9 cellular contexts compared by ENCODE assay signal in the genomic region with DNA sequence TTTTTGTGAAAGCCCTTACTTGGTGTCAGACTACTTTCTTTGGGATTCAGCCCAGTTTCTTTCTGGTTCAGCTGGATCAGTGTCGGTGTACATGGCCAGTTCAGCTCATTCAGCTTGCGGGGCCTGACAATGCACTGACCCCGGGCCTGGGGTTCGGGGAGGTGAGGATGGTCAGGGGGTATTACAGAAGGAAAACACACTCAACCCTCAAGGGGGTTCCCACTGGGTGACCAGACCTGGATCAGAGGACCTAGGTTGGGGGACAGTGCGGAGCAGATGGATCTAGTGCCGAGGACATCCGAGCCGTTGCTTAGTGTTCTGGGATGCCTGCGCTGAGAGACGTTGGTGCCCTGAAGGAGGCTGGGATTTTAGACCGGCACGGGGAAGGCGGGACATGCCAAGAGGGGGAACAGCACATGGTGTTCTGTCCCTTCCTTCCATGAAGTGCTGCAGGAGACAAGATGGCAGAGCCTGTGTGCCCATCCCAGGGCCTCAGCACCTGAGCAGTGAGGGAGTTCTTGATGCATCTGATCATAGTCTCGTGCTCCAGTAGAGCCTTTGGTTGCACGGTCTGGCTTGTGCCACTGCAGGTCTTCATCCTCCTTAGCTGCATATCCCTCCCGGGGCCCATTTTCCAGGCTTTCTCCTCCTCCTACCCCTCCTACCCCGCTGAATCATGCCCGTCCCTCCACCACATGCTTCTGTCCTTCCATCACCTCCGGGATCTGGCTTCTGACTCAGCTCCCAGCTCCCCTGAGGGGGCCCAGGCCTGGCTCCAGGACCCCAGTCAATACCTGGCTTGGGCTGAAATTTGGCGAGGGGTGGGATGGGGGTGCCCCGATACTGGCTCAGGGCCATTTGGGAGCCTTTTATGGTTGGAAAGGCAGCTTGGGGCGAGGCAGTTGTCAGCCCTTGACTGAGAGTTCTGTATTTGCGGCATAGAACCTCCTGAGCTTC. TPM values are rescaled to one million over a fixed set of nuclear protein-coding genes. Genes with fewer than 3 reads are reported as not detected.
DNase-seq lines count a peak whose midpoint lies in the region; ATAC-seq and TF ChIP-seq lines count a peak whose summit lies in the region.
"Had no signal": no experiment of that assay in that cellular context is flagged by ENCODE, and none has a peak within 500 bp of the region (broad histone marks: within the 10 kb centered on the region; RNA-seq: fewer than 3 reads in every experiment).

No MANE protein-coding gene starts in this region.

- H2AFZ ChIP-seq in hepatocyte, result no peak overlapping the region

- H3K9me3 ChIP-seq in HEK293 (ENCODE audit: control insufficient read depth, insufficient read depth, low read depth, low read length) (no peaks in the 10 kb centered on the region), hepatocyte (ENCODE audit: low read depth) (no peaks in the 10 kb centered on the region)

- H3K79me2 ChIP-seq in hepatocyte, result no peaks in the 10 kb centered on the region

- H3K9me2 ChIP-seq in hepatocyte (replicated peaks; ENCODE audit: insufficient read depth), result no peaks in the 10 kb centered on the region

- H3K4me3 ChIP-seq in HEK293 (ENCODE audit: low read depth, low read length) (no peak overlapping the region), astrocyte of the cerebellum (ENCODE audit: low read depth, low read length) (no peak overlapping the region), hepatocyte (no peak overlapping the region)

- WGBS in hepatocyte (ENCODE audit: low lambda C conversion rate, missing lambda C conversion rate), result 75% methylated on average over 23 of the region's 23 CpGs

- CTCF ChIA-PET in HEK293 (lab: Yijun Ruan, JAX), result interaction anchor here (0.9 to 2.5 kb wide), 7 partner anchors 12 to 190 kb away, joined by 3 to 11 read pairs (median 4); no protein-coding TSS in a partner anchor

- DNase-seq in astrocyte of the cerebellum (ENCODE audit: low read depth) (peak; percentile 92), hepatocyte (ENCODE audit: low spot score) (peak; percentile 80), substantia nigra (lab: John Stamatoyannopoulos, UW) (peak in 25 of 49 donors; percentile 22 to 85 (median 43)), iPS-NIHi11 (ENCODE audit: low spot score) (no peak), activated gamma-delta T cell (lab: John Stamatoyannopoulos, UW) (no peak)
- DNase-seq: T-helper 1 cell had no signal

- H3K4me1 ChIP-seq in HEK293 (ENCODE audit: control insufficient read depth, insufficient read depth, low read length), result no peaks in the 10 kb centered on the region; the same call in 1 of the 2 replicates
- peaks cover 16% of the 10 kb centered on the region for H3K4me1 ChIP-seq in hepatocyte (ENCODE audit: insufficient read depth)

- POLR2A ChIA-PET in HEK293 (lab: Yijun Ruan, JAX), result interaction anchor here (0.6 kb wide), 1 partner anchor 10 kb away, joined by 3 read pairs; no protein-coding TSS in a partner anchor

- no peaks in the 10 kb centered on the region for H4K20me1 ChIP-seq in hepatocyte (ENCODE audit: insufficient read depth, poor library complexity, severe bottlenecking)

- TF ChIP-seq CTCF in HEK293 (tag by site-specific recombination; IDR thresholded peaks at IDR 0.05), result no peak
- no peak for TF ChIP-seq CTCF in astrocyte of the cerebellum (IDR thresholded peaks at IDR 0.05; ENCODE audit: low read depth, low read length, missing control alignments)
- no peak for TF ChIP-seq CTCF in hepatocyte (IDR thresholded peaks at IDR 0.05; ENCODE audit: poor library complexity)

- peaks cover 0 to 33% of the 10 kb centered on the region in 2 experiments; a peak in 1 of 3 replicates for H3K36me3 ChIP-seq in HEK293 (ENCODE audit: control insufficient read depth in 2 of 2, insufficient read depth in 1 of 2, low read length in 2 of 2)
- H3K36me3 ChIP-seq in hepatocyte (replicated peaks; ENCODE audit: insufficient read depth, low read depth), result no peaks in the 10 kb centered on the region

- peak overlapping the region; percentile 44 for H3K4me2 ChIP-seq in hepatocyte

- in situ Hi-C loops in astrocyte of the cerebellum (cut with HindIII; ENCODE audit: low sequenced_read_pairs), result no loop called here

- ATAC-seq in GM19463 (IDR thresholded peaks at IDR 0.05; ENCODE audit: unreplicated experiment) (no peak), GM21367 (IDR thresholded peaks at IDR 0.05; ENCODE audit: unreplicated experiment) (no peak)

- H3K27me3 ChIP-seq in hepatocyte, result peaks cover 12% of the 10 kb centered on the region

- no peak overlapping the region for H3K27ac ChIP-seq in HEK293 (ENCODE audit: extremely low read depth, low read depth, low read length)
- peak overlapping the region; percentile 84 for H3K27ac ChIP-seq in hepatocyte
- no peak overlapping the region for H3K27ac ChIP-seq in substantia nigra (ENCODE audit: low read depth, low read length, poor library complexity, severe bottlenecking)

TF ChIP-seq in HEK293, 187 proteins besides CTCF, POLR2A, EP300 and RAD21 (continues in another document):
- TF ChIP-seq ZNF704 (tag by site-specific recombination; IDR thresholded peaks at IDR 0.05) (no peak), ZNF366 (tag by site-specific recombination; conservative IDR thresholded peaks at IDR 0.05) (no peak), ZFP69B (tag by site-specific recombination; IDR thresholded peaks at IDR 0.05) (no peak), ZNF211 (tag by site-specific recombination; IDR thresholded peaks at IDR 0.05; ENCODE audit: low read depth) (no peak), ZNF692 (tag by site-specific recombination; IDR thresholded peaks at IDR 0.05) (peak; percentile 53), ZNF776 (tag by site-specific recombination; IDR thresholded peaks at IDR 0.05; ENCODE audit: borderline replicate concordance) (no peak)
- TF ChIP-seq, protein P1, sequence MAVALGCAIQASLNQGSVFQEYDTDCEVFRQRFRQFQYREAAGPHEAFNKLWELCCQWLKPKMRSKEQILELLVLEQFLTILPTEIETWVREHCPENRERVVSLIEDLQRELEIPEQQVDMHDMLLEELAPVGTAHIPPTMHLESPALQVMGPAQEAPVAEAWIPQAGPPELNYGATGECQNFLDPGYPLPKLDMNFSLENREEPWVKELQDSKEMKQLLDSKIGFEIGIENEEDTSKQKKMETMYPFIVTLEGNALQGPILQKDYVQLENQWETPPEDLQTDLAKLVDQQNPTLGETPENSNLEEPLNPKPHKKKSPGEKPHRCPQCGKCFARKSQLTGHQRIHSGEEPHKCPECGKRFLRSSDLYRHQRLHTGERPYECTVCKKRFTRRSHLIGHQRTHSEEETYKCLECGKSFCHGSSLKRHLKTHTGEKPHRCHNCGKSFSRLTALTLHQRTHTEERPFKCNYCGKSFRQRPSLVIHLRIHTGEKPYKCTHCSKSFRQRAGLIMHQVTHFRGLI (tag by site-specific recombination; IDR thresholded peaks at IDR 0.05), result no peak
- TF ChIP-seq, protein P2, sequence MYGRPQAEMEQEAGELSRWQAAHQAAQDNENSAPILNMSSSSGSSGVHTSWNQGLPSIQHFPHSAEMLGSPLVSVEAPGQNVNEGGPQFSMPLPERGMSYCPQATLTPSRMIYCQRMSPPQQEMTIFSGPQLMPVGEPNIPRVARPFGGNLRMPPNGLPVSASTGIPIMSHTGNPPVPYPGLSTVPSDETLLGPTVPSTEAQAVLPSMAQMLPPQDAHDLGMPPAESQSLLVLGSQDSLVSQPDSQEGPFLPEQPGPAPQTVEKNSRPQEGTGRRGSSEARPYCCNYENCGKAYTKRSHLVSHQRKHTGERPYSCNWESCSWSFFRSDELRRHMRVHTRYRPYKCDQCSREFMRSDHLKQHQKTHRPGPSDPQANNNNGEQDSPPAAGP (tag by site-specific recombination; IDR thresholded peaks at IDR 0.05), result peak; percentile 37; the same call in 1 of the 2 replicates

RNA-seq across cellular contexts. Expression of gene SPEG, which starts 18.0 kb away (rescaled TPM):
- total RNA-seq in hepatocyte, result 21.1 and 21.6 TPM in 2 replicates
- polyA plus RNA-seq in hepatocyte, result 35.8 and 40.0 TPM in 2 replicates

RNA-seq across cellular contexts. Expression of gene DES, which starts 34.5 kb away (rescaled TPM):
- 103 and 114 TPM in 2 replicates for total RNA-seq in hepatocyte
- polyA plus RNA-seq in hepatocyte, result 58.5 and 60.9 TPM in 2 replicates

RNA-seq across cellular contexts. Expression of gene GMPPA, which starts 46.1 kb away (rescaled TPM):
- 51.3 and 76.5 TPM in 2 replicates for total RNA-seq in hepatocyte
- polyA plus RNA-seq in hepatocyte, result 67.8 and 75.6 TPM in 2 replicates

Comparison
In these comparisons a context has a peak if more than half of its experiments do, and no peak if none do; other contexts are left out.
1. DNase-seq: peak in astrocyte of the cerebellum (single experiment), hepatocyte (single experiment) and substantia nigra (25 of 49); none in iPS-NIHi11 (single experiment) and activated gamma-delta T cell (single experiment).